In genomic region chr1:181998858-181999257, GRCh38 we compare ENCODE assay signal across 18 cellular contexts.
"Had no signal": no experiment of that assay in that cellular context is flagged by ENCODE, and none has a peak within 500 bp of the region (broad histone marks: within the 10 kb centered on the region; RNA-seq: fewer than 3 reads in every experiment).

No MANE protein-coding gene starts in this region.

- H3K27ac ChIP-seq: KMS-11 had no signal

- H3K4me2 ChIP-seq: KMS-11, SK-N-SH had no signal

- DNase-seq: Kasumi-1, MM.1S, NCI-H1092 treated with DMSO at 0.1 percent for 48 hours, NCI-H1436, NCI-H187, NCI-H2029, NCI-H2081 treated with DMSO at 0.1 percent for 48 hours, NCI-H2171, NCI-H345, NCI-H446 treated with DMSO at 0.1 percent for 48 hours, NCI-H510A treated with DMSO at 0.1 percent for 48 hours, NCI-H526, NCI-H748 treated with DMSO at 0.1 percent for 48 hours, RPMI8226, SHP77, SK-N-SH, SW 1271 had no signal

- H3K9ac ChIP-seq: KMS-11, SK-N-SH had no signal

- H3K9me3 ChIP-seq: SK-N-SH had no signal

- H3K9me2 ChIP-seq: SK-N-SH had no signal
